Comparison of ENCODE assay signal across 17 cellular contexts in the genomic region with DNA sequence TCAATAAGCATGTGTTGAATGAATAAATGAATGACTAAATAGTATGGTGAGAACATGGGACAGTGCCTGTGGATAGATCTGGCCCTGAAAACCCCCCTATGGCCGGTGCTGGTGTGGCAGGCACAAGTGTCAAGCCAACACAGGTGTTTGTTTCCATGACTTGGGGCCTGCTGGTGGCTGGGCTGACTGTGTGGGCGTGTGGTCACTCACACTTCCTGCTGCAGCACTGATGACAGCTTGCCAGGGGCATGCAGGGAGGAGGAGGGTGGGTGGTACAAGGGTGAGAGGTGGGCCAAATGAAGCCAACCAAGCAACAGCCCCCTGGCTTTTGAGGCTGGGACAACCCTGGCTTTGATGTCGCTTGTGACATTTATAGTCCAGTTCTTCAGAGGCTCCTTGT. TPM values are rescaled to one million over a fixed set of nuclear protein-coding genes. Genes with fewer than 3 reads are reported as not detected.
DNase-seq lines count a peak whose midpoint lies in the region; ATAC-seq, FAIRE-seq and TF ChIP-seq lines count a peak whose summit lies in the region.
"Had no signal": no experiment of that assay in that cellular context is flagged by ENCODE, and none has a peak within 500 bp of the region (broad histone marks: within the 10 kb centered on the region; RNA-seq: fewer than 3 reads in every experiment).

No MANE protein-coding gene starts in this region.

- no peaks in the 10 kb centered on the region for H3K9me3 Mint-ChIP-seq in activated T-helper 2 cell treated with anti-CD3 and anti-CD28 coated beads, Interferon-gamma antibody, Interleukin-2, Interleukin-4, amounts not matched to agents 10 μg/mL and 5 μg/mL and 100 μg/mL, durations not matched to agents 14 hours and 24 hours and 36 hours

- no peak overlapping the region for H3K4me3 Mint-ChIP-seq in activated T-helper 2 cell treated with anti-CD3 and anti-CD28 coated beads, Interferon-gamma antibody, Interleukin-2, Interleukin-4, amounts not matched to agents 10 μg/mL and 5 μg/mL and 100 μg/mL, durations not matched to agents 14 hours and 24 hours and 36 hours (ENCODE audit: low read depth)

- H3K27ac Mint-ChIP-seq in activated T-helper 2 cell treated with anti-CD3 and anti-CD28 coated beads, Interferon-gamma antibody, Interleukin-2, Interleukin-4, amounts not matched to agents 10 μg/mL and 5 μg/mL and 100 μg/mL, durations not matched to agents 14 hours and 24 hours and 36 hours, result no peak overlapping the region

- intact Hi-C loops in activated T-helper 2 cell treated with anti-CD3 and anti-CD28 coated beads, Interferon-gamma antibody, Interleukin-2, Interleukin-4, amounts not matched to agents 10 μg/mL and 5 μg/mL and 100 μg/mL, durations not matched to agents 14 hours and 24 hours and 36 hours (cut with micrococcal nuclease), result loop anchor here (10.0 kb wide), 2 partner anchors 72 to 432 kb away; a partner anchor contains a TSS

- in situ Hi-C loops in GM13977 (cut with MboI; ENCODE audit: low pct_unique_long_range_greater_than_20kb, low sequenced_read_pairs, unreplicated experiment), result loop anchor here (10.0 to 25.0 kb wide), 3 partner anchors 122 to 720 kb away; a partner anchor contains a TSS

- TF ChIP-seq CTCF in GM13977 (IDR thresholded peaks at IDR 0.05; ENCODE audit: extremely low read depth, insufficient read depth, missing control alignments), result no peak

- no peaks in the 10 kb centered on the region for H3K36me3 Mint-ChIP-seq in activated T-helper 2 cell treated with anti-CD3 and anti-CD28 coated beads, Interferon-gamma antibody, Interleukin-2, Interleukin-4, amounts not matched to agents 10 μg/mL and 5 μg/mL and 100 μg/mL, durations not matched to agents 14 hours and 24 hours and 36 hours (ENCODE audit: low read depth)

- TF ChIP-seq POLR2A in GM12892 (IDR thresholded peaks at IDR 0.05; ENCODE audit: low read depth, low read length), result no peak

- no peak for FAIRE-seq in GM12892 (lab: Jason Lieb, UNC)

- ATAC-seq in GM19463 (IDR thresholded peaks at IDR 0.05; ENCODE audit: unreplicated experiment), result peak; percentile 67
- ATAC-seq in HG03175 (IDR thresholded peaks at IDR 0.05; ENCODE audit: unreplicated experiment), result peak; percentile 71
- ATAC-seq in HG02884 (IDR thresholded peaks at IDR 0.05; ENCODE audit: unreplicated experiment), result no peak
- ATAC-seq: heart right ventricle had no signal

- peaks cover 18% of the 10 kb centered on the region for H3K27me3 Mint-ChIP-seq in activated T-helper 2 cell treated with anti-CD3 and anti-CD28 coated beads, Interferon-gamma antibody, Interleukin-2, Interleukin-4, amounts not matched to agents 10 μg/mL and 5 μg/mL and 100 μg/mL, durations not matched to agents 14 hours and 24 hours and 36 hours (ENCODE audit: low read depth)

- H3K4me1 Mint-ChIP-seq in activated T-helper 2 cell treated with anti-CD3 and anti-CD28 coated beads, Interferon-gamma antibody, Interleukin-2, Interleukin-4, amounts not matched to agents 10 μg/mL and 5 μg/mL and 100 μg/mL, durations not matched to agents 14 hours and 24 hours and 36 hours (ENCODE audit: low read depth), result no peaks in the 10 kb centered on the region

- DNase-seq in GM13977 (ENCODE audit: low spot score) (peak; percentile 51), iPS-NIHi11 (ENCODE audit: low spot score) (peak; percentile 30), GM12892 (ENCODE audit: insufficient read length) (no peak)
- DNase-seq in stimulated activated CD4-positive, alpha-beta T cell treated with anti-CD3 and anti-CD28 coated beads, Interleukin-1b, Interleukin-23, amount 100 ng/mL, for 48 hours, result no peak
- no peak for DNase-seq in activated T-helper 2 cell treated with anti-CD3 and anti-CD28 coated beads, Interferon-gamma antibody, Interleukin-2, Interleukin-4, amounts not matched to agents 10 μg/mL and 5 μg/mL and 100 μg/mL, durations not matched to agents 14 hours and 24 hours and 36 hours (ENCODE audit: low spot score)
- DNase-seq: AML-193, DMS 273 treated with DMSO at 0.1 percent for 48 hours, heart right ventricle, kidney glomerular epithelial cell, NCI-H2029 treated with DMSO at 0.1 percent for 48 hours, NCI-H524, OCI-M1 had no signal

RNA-seq across cellular contexts. Expression of a gene that starts 30.3 kb away (rescaled TPM):
- polyA plus RNA-seq in GM12892 (2012; ENCODE audit: missing spikeins), result not detected
- 0.30 TPM in 1 of 2 replicates, not detected in the other for total RNA-seq in activated T-helper 2 cell treated with anti-CD3 and anti-CD28 coated beads, Interferon-gamma antibody, Interleukin-2, Interleukin-4, amounts not matched to agents 10 μg/mL and 5 μg/mL and 100 μg/mL, durations not matched to agents 14 hours and 24 hours and 36 hours
- total RNA-seq: activated CD8-positive, alpha-beta memory T cell treated with anti-CD3 and anti-CD28 coated beads for 36 hours had no signal

RNA-seq across cellular contexts. Expression of a gene that starts 37.3 kb away (rescaled TPM):
- polyA plus RNA-seq in GM12892 (2012; ENCODE audit: missing spikeins), result not detected
- total RNA-seq in activated T-helper 2 cell treated with anti-CD3 and anti-CD28 coated beads, Interferon-gamma antibody, Interleukin-2, Interleukin-4, amounts not matched to agents 10 μg/mL and 5 μg/mL and 100 μg/mL, durations not matched to agents 14 hours and 24 hours and 36 hours, result not detected in 2 replicates
- total RNA-seq: activated CD8-positive, alpha-beta memory T cell treated with anti-CD3 and anti-CD28 coated beads for 36 hours; esophagus muscularis mucosa had no signal

RNA-seq across cellular contexts. Expression of a gene that starts 40.1 kb away (rescaled TPM):
- not detected for polyA plus RNA-seq in GM12892 (2012; ENCODE audit: missing spikeins)
- total RNA-seq in activated T-helper 2 cell treated with anti-CD3 and anti-CD28 coated beads, Interferon-gamma antibody, Interleukin-2, Interleukin-4, amounts not matched to agents 10 μg/mL and 5 μg/mL and 100 μg/mL, durations not matched to agents 14 hours and 24 hours and 36 hours, result not detected in 2 replicates
- total RNA-seq: activated CD8-positive, alpha-beta memory T cell treated with anti-CD3 and anti-CD28 coated beads for 36 hours; esophagus muscularis mucosa; heart right ventricle had no signal
- polyA plus RNA-seq: heart right ventricle had no signal

Comparison
In these comparisons a context has a peak if more than half of its experiments do, and no peak if none do; other contexts are left out.
1. DNase-seq: peak in GM13977 (single experiment) and iPS-NIHi11 (single experiment); none in stimulated activated CD4-positive, alpha-beta T cell treated with anti-CD3 and anti-CD28 coated beads, Interleukin-1b, Interleukin-23, amount 100 ng/mL, for 48 hours (single experiment), GM12892 (single experiment) and activated T-helper 2 cell treated with anti-CD3 and anti-CD28 coated beads, Interferon-gamma antibody, Interleukin-2, Interleukin-4, amounts not matched to agents 10 μg/mL and 5 μg/mL and 100 μg/mL, durations not matched to agents 14 hours and 24 hours and 36 hours (single experiment).